ENCODE assay signal across 18 cellular contexts in the genomic region with DNA sequence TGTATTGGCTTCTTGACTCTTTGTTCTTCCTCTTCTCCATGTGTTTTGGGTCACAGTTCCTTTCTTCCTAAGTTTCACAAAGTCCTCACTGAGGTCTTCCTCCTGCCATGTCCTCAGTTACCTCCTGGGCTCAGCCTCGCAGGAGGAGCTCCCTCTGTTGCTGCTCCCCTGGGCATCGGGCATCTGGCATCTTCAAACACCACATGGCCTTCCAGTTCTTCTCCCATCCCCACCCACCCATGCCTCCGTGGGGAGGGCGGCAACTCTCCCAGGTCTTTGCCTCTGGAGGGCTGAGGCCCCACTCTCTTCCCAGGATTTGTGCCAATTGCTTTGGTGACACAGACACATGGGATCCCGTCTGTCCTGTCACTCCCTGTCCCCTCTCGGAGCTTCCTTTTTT. TPM values are rescaled to one million over a fixed set of nuclear protein-coding genes. Genes with fewer than 3 reads are reported as not detected.
DNase-seq lines count a peak whose midpoint lies in the region; ATAC-seq and TF ChIP-seq lines count a peak whose summit lies in the region.
"Had no signal": no experiment of that assay in that cellular context is flagged by ENCODE, and none has a peak within 500 bp of the region (broad histone marks: within the 10 kb centered on the region; RNA-seq: fewer than 3 reads in every experiment).

No MANE protein-coding gene starts in this region.

- H3K4me3 Mint-ChIP-seq in activated naive CD4-positive, alpha-beta T cell treated with anti-CD3 and anti-CD28 coated beads, Interleukin-2, amount 10 ng/mL, durations not matched to agents 7 days and 5 days, result no peak overlapping the region
- H3K4me3 Mint-ChIP-seq: B cell; CD4-positive, CD25-positive, alpha-beta regulatory T cell; CD8-positive, alpha-beta memory T cell; H9 had no signal

- TF ChIP-seq CTCF in lower lobe of right lung (IDR thresholded peaks at IDR 0.05) (no peak), spleen (IDR thresholded peaks at IDR 0.05 in 8 of 11, conservative IDR thresholded peaks at IDR 0.05 in 3 of 11) (no peak)

- H3K4me3 ChIP-seq in lower lobe of right lung (no peak overlapping the region), spleen (no peak overlapping the region)
- H3K4me3 ChIP-seq: BLaER1 treated with 17β-estradiol and CSF1 and Interleukin-3, amounts not matched to agents 10 nM and 100 nM; GM12878 had no signal

- no peaks in the 10 kb centered on the region for H3K36me3 Mint-ChIP-seq in activated naive CD4-positive, alpha-beta T cell treated with anti-CD3 and anti-CD28 coated beads, Interleukin-2, amount 10 ng/mL, durations not matched to agents 7 days and 5 days
- H3K36me3 Mint-ChIP-seq: CD4-positive, CD25-positive, alpha-beta regulatory T cell; CD8-positive, alpha-beta memory T cell had no signal

- ATAC-seq in lower lobe of right lung, result no peak
- ATAC-seq in GM19463 (IDR thresholded peaks at IDR 0.05; ENCODE audit: unreplicated experiment), result no peak
- ATAC-seq: GM12878 had no signal

- H3K27me3 Mint-ChIP-seq in activated naive CD4-positive, alpha-beta T cell treated with anti-CD3 and anti-CD28 coated beads, Interleukin-2, amount 10 ng/mL, durations not matched to agents 7 days and 5 days, result peaks cover 31% of the 10 kb centered on the region

- intact Hi-C loops in lower lobe of right lung (cut with DNase I), result no loop called here
- intact Hi-C loops in spleen (cut with DNase I; ENCODE audit: low total_unique reads), result loop anchor here (5.0 kb wide), 1 partner anchor 245 kb away; no protein-coding TSS in a partner anchor

- H3K27ac Mint-ChIP-seq in activated naive CD4-positive, alpha-beta T cell treated with anti-CD3 and anti-CD28 coated beads, Interleukin-2, amount 10 ng/mL, durations not matched to agents 7 days and 5 days, result no peak overlapping the region
- H3K27ac Mint-ChIP-seq: B cell; CD4-positive, CD25-positive, alpha-beta regulatory T cell; H9 had no signal

- H3K27me3 ChIP-seq in lower lobe of right lung (ENCODE audit: low read depth) (no peaks in the 10 kb centered on the region), spleen (replicated peaks in 1 of 7) (peaks cover 0 to 24% (median 0%) of the 10 kb centered on the region in 7 donors)

- no peaks in the 10 kb centered on the region for H3K9me3 ChIP-seq in lower lobe of right lung
- H3K9me3 ChIP-seq in spleen, result peaks cover 0 to 6% (median 0%) of the 10 kb centered on the region in 8 donors
- H3K9me3 ChIP-seq: BLaER1 treated with 17β-estradiol and CSF1 and Interleukin-3, amounts not matched to agents 10 nM and 100 nM had no signal

- WGBS in spleen, 5 donors, result 80 to 88% (median 83%) methylated on average over 6 of the region's 6 CpGs

- H3K4me1 ChIP-seq in lower lobe of right lung (no peaks in the 10 kb centered on the region), spleen (no peaks in the 10 kb centered on the region)

- CTCF ChIA-PET in activated naive CD4-positive, alpha-beta T cell treated with anti-CD3 and anti-CD28 coated beads, Interleukin-2, amount 10 ng/mL, durations not matched to agents 7 days and 5 days (lab: Charles Lee), result no interaction called here

- TF ChIP-seq POLR2A in spleen (IDR thresholded peaks at IDR 0.05), result no peak

- no peaks in the 10 kb centered on the region for H3K4me1 Mint-ChIP-seq in activated naive CD4-positive, alpha-beta T cell treated with anti-CD3 and anti-CD28 coated beads, Interleukin-2, amount 10 ng/mL, durations not matched to agents 7 days and 5 days
- H3K4me1 Mint-ChIP-seq: B cell; CD8-positive, alpha-beta memory T cell; H9 had no signal

- H3K27ac ChIP-seq in lower lobe of right lung (no peak overlapping the region), spleen (no peak overlapping the region)
- H3K27ac ChIP-seq: BLaER1 treated with 17β-estradiol and CSF1 and Interleukin-3, amounts not matched to agents 10 nM and 100 nM had no signal

- H3K36me3 ChIP-seq in lower lobe of right lung (no peaks in the 10 kb centered on the region), spleen (no peaks in the 10 kb centered on the region)
- H3K36me3 ChIP-seq: BLaER1 treated with 17β-estradiol and CSF1 and Interleukin-3, amounts not matched to agents 10 nM and 100 nM had no signal

- H3K9me3 Mint-ChIP-seq in activated naive CD4-positive, alpha-beta T cell treated with anti-CD3 and anti-CD28 coated beads, Interleukin-2, amount 10 ng/mL, durations not matched to agents 7 days and 5 days, result no peaks in the 10 kb centered on the region
- H3K9me3 Mint-ChIP-seq: CD8-positive, alpha-beta memory T cell had no signal

- DNase-seq in activated naive CD4-positive, alpha-beta T cell treated with anti-CD3 and anti-CD28 coated beads, Interleukin-2, amount 10 ng/mL, durations not matched to agents 7 days and 5 days, result peak; percentile 10
- no peak for DNase-seq in activated naive CD4-positive, alpha-beta T cell (lab: John Stamatoyannopoulos, UW)
- peak; percentile 30 for DNase-seq in lower lobe of right lung
- peak; percentile 41 for DNase-seq in spleen
- DNase-seq in NCI-H2081 treated with DMSO at 0.1 percent for 48 hours (lab: John Stamatoyannopoulos, UW), result no peak
- DNase-seq in NCI-H82 (lab: John Stamatoyannopoulos, UW), result no peak
- DNase-seq: CD4-positive, CD25-positive, alpha-beta regulatory T cell; COR-L47; DMS 273 treated with DMSO at 0.1 percent for 48 hours; DMS53; DND-41; EL; H9 had no signal

RNA-seq across cellular contexts. Expression of a gene that starts 22.8 kb away (rescaled TPM):
- total RNA-seq in lower lobe of right lung, result 25.1 TPM
- total RNA-seq in spleen, result 10 to 100 TPM; 20.3 to 45.0 (median 22.0) TPM
- polyA plus RNA-seq in spleen, result 10 to 100 TPM; 59.3 to 77.3 (median 66.2) TPM

RNA-seq across cellular contexts. Expression of a gene that starts 24.4 kb away (rescaled TPM):
- total RNA-seq in lower lobe of right lung (21.3 TPM), spleen (10 to 100 TPM; 18.2 to 38.4 (median 25.1) TPM)
- polyA plus RNA-seq in spleen, result 10 to 100 TPM; 36.7 to 74.2 (median 49.3) TPM

Comparison
In these comparisons a context has a peak if more than half of its experiments do, and no peak if none do; other contexts are left out.
1. DNase-seq: peak in activated naive CD4-positive, alpha-beta T cell treated with anti-CD3 and anti-CD28 coated beads, Interleukin-2, amount 10 ng/mL, durations not matched to agents 7 days and 5 days (single experiment), lower lobe of right lung (single experiment) and spleen (single experiment); none in activated naive CD4-positive, alpha-beta T cell (0 of 4), NCI-H2081 treated with DMSO at 0.1 percent for 48 hours (single experiment) and NCI-H82 (single experiment).